In the genomic region with DNA sequence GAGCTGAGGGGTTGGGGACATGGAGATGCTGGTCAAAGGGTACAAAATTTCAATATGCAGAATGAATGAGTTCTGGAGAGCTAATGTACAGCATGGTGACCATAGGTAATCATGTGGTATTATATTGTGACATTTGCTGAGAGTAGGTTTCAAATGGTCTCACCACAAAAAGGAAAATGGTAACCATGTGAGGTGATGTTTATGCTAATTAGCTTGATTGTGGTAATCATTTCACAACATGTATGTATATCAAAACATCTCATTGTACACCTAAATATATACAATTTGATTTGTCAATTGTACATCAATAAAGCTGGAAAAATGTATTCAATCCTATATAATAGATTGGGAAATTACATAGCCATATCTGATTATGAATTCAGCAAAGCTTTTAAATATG, we compare ENCODE assay signal across 19 cellular contexts.
"Had no signal": no experiment of that assay in that cellular context is flagged by ENCODE, and none has a peak within 500 bp of the region (broad histone marks: within the 10 kb centered on the region; RNA-seq: fewer than 3 reads in every experiment).

No MANE protein-coding gene starts in this region.

- ATAC-seq: naive thymus-derived CD4-positive, alpha-beta T cell; T-helper 17 cell had no signal

- H3K27me3 ChIP-seq: breast epithelium had no signal

- H3K27ac Mint-ChIP-seq: memory B cell; naive thymus-derived CD4-positive, alpha-beta T cell; T-helper 17 cell had no signal

- H3K4me1 ChIP-seq: breast epithelium, esophagus muscularis mucosa, tibial artery had no signal

- H3K4me3 ChIP-seq: breast epithelium, esophagus muscularis mucosa, tibial artery had no signal

- H3K4me3 Mint-ChIP-seq: memory B cell; naive thymus-derived CD4-positive, alpha-beta T cell; T-helper 17 cell had no signal

- H3K36me3 Mint-ChIP-seq: memory B cell; naive thymus-derived CD4-positive, alpha-beta T cell had no signal

- H3K9me3 ChIP-seq: breast epithelium, esophagus muscularis mucosa, tibial artery had no signal

- DNase-seq: activated CD4-positive, alpha-beta T cell treated with anti-CD3 and anti-CD28 coated beads for 1 hour; activated CD8-positive, alpha-beta memory T cell treated with anti-CD3 and anti-CD28 coated beads for 24 hours; activated CD8-positive, alpha-beta memory T cell treated with anti-CD3 and anti-CD28 coated beads, Interleukin-2, amount 50 U/mL, for 48 hours; activated effector memory CD4-positive, alpha-beta T cell treated with anti-CD3 and anti-CD28 coated beads, Interleukin-2, amount 50 U/mL, for 16 hours; activated naive CD4-positive, alpha-beta T cell treated with anti-CD3 and anti-CD28 coated beads, Interleukin-2, amount 50 U/mL, for 16 hours; activated T-cell treated with anti-CD3 and anti-CD28 coated beads, Interleukin-2, amount 50 U/mL, for 48 hours; cortex of kidney; effector CD4-positive, alpha-beta T cell; left ventricle myocardium superior; naive thymus-derived CD4-positive, alpha-beta T cell; stimulated activated CD8-positive, alpha-beta memory T cell treated with anti-CD3 and anti-CD28 coated beads, Interleukin-4, amount 100 ng/mL, for 48 hours; stimulated activated naive CD4-positive, alpha-beta T cell; substantia nigra; T-helper 17 cell; tibial artery had no signal

- H3K9me3 Mint-ChIP-seq: memory B cell; naive thymus-derived CD4-positive, alpha-beta T cell had no signal

- H3K36me3 ChIP-seq: breast epithelium, esophagus muscularis mucosa, tibial artery had no signal

- H3K4me1 Mint-ChIP-seq: memory B cell had no signal

- H3K27ac ChIP-seq: breast epithelium, esophagus muscularis mucosa, tibial artery, VCaP had no signal
